Comparison of ENCODE assay signal across 8 cellular contexts in genomic region chr14:106372870-106373657, GRCh38.
DNase-seq lines count a peak whose midpoint lies in the region; ATAC-seq and TF ChIP-seq lines count a peak whose summit lies in the region.

No MANE protein-coding gene starts in this region.

- peak; percentile 34 for TF ChIP-seq CTCF in HFF-Myc (IDR thresholded peaks at IDR 0.05; ENCODE audit: low read depth, low read length, missing control alignments)

- no peak overlapping the region for H3K4me3 ChIP-seq in HFF-Myc (replicated peaks; ENCODE audit: low read depth, low read length)

- intact Hi-C loops in head of caudate nucleus (cut with DNase I), result no loop called here

- ATAC-seq in HG03097 (IDR thresholded peaks at IDR 0.05; ENCODE audit: low FRiP score, unreplicated experiment) (no peak), GM19455 (IDR thresholded peaks at IDR 0.05; ENCODE audit: unreplicated experiment) (no peak)

- DNase-seq in ELF-1 (ENCODE audit: low read depth, low spot score), result peak; percentile 60
- no peak for DNase-seq in HFF-Myc (ENCODE audit: extremely low read depth, low read depth)
- DNase-seq in NCI-H460 (ENCODE audit: extremely low read depth, low read depth), result peak; percentile 30
- peak; percentile 39 to 51 for DNase-seq in activated CD8-positive, alpha-beta memory T cell treated with anti-CD3 and anti-CD28 coated beads for 4 hours (ENCODE audit: low read depth in 2 of 2)
- peak in 37 of 42 donors; percentile 1 to 70 (median 29) for DNase-seq in head of caudate nucleus
- peak; percentile 82 for DNase-seq in stimulated activated CD4-positive, alpha-beta T cell treated with anti-CD3 and anti-CD28 coated beads, Interleukin-4, amount 100 ng/mL, for 1 hour
